Comparison of ENCODE assay signal across 1 cellular context in genomic region chr15:63299981-63300575, GRCh38.
TF ChIP-seq lines count a peak whose summit lies in the region.

No MANE protein-coding gene starts in this region.

TF ChIP-seq in K562, 482 proteins besides CTCF, POLR2A, EP300 and RAD21 (continues in another document):
- TF ChIP-seq KLF16 (IDR thresholded peaks at IDR 0.05) (peak; percentile 73), SMC3 (conservative IDR thresholded peaks at IDR 0.05; ENCODE audit: insufficient read depth, low read depth, low read length) (no peak), NR4A1 (CRISPR knock-in tag; IDR thresholded peaks at IDR 0.05) (no peak), NR4A1 (tag; IDR thresholded peaks at IDR 0.05) (no peak), CBFA2T3 (IDR thresholded peaks at IDR 0.05) (peak; percentile 80), NCOR1 (IDR thresholded peaks at IDR 0.05) (peak; percentile 55; the same call in 1 of the 2 replicates), CBX8 (IDR thresholded peaks at IDR 0.05; ENCODE audit: borderline replicate concordance, extremely low read depth, low read depth, low read length, poor library complexity, severe bottlenecking) (no peak), STAT5B (CRISPR knock-in tag; IDR thresholded peaks at IDR 0.05) (no peak), POLR2G (IDR thresholded peaks at IDR 0.05; ENCODE audit: low read depth, low read length) (no peak), E2F3 (CRISPR knock-in tag; IDR thresholded peaks at IDR 0.05) (no peak), MTF1 (CRISPR knock-in tag; IDR thresholded peaks at IDR 0.05; ENCODE audit: borderline replicate concordance) (no peak), ZBTB17 (CRISPR knock-in tag; IDR thresholded peaks at IDR 0.05) (no peak), PATZ1 (CRISPR knock-in tag; IDR thresholded peaks at IDR 0.05; ENCODE audit: borderline replicate concordance) (no peak), MTA2 (IDR thresholded peaks at IDR 0.05; ENCODE audit: low read depth) (peak; percentile 59), OTX1 (CRISPR knock-in tag; IDR thresholded peaks at IDR 0.05) (no peak), KLF10 (CRISPR knock-in tag; IDR thresholded peaks at IDR 0.05) (no peak), KHSRP (IDR thresholded peaks at IDR 0.05) (no peak), ELK3 (CRISPR knock-in tag; IDR thresholded peaks at IDR 0.05) (no peak), POU5F1 (IDR thresholded peaks at IDR 0.05; ENCODE audit: borderline replicate concordance, low read depth, low read length, partially characterized antibody) (no peak), ZNF584 (CRISPR knock-in tag; IDR thresholded peaks at IDR 0.05; ENCODE audit: low read depth) (no peak), HOMEZ (CRISPR knock-in tag; IDR thresholded peaks at IDR 0.05) (no peak), NR2C2 (CRISPR knock-in tag; IDR thresholded peaks at IDR 0.05) (no peak), NR2C2 (tag; IDR thresholded peaks at IDR 0.05) (peak; percentile 15; the same call in 1 of the 2 replicates), SIX5 (IDR thresholded peaks at IDR 0.05; ENCODE audit: borderline replicate concordance in 1 of 2, insufficient read depth in 1 of 2, low read depth in 1 of 2, low read length in 2 of 2) (no peak), STAT5A (IDR thresholded peaks at IDR 0.05; ENCODE audit: borderline replicate concordance, low read length) (peak; percentile 25; the same call in 1 of the 2 replicates), TSHZ1 (CRISPR knock-in tag; IDR thresholded peaks at IDR 0.05) (no peak), HOXB6 (CRISPR knock-in tag; IDR thresholded peaks at IDR 0.05; ENCODE audit: borderline replicate concordance) (no peak), ZNF707 (CRISPR knock-in tag; conservative IDR thresholded peaks at IDR 0.05) (no peak), TAL1 (IDR thresholded peaks at IDR 0.05) (peak; percentile 91), FUS (optimal IDR thresholded peaks at IDR 0.05; ENCODE audit: low read depth, low read length) (no peak), SNRNP70 (optimal IDR thresholded peaks at IDR 0.05; ENCODE audit: low read depth, low read length) (no peak), ZBTB26 (CRISPR knock-in tag; IDR thresholded peaks at IDR 0.05) (no peak), KDM4B (IDR thresholded peaks at IDR 0.05; ENCODE audit: borderline replicate concordance in 2 of 2, low read depth in 1 of 2) (no peak), SMAD2 (IDR thresholded peaks at IDR 0.05; ENCODE audit: low read depth, low read length) (no peak), RFX1 (IDR thresholded peaks at IDR 0.05) (no peak), GATA2 (CRISPR knock-in tag; IDR thresholded peaks at IDR 0.05) (no peak), XRCC5 (IDR thresholded peaks at IDR 0.05; ENCODE audit: low read depth, low read length) (no peak), HCFC1 (IDR thresholded peaks at IDR 0.05; ENCODE audit: low read depth, low read length) (no peak), FIP1L1 (IDR thresholded peaks at IDR 0.05; ENCODE audit: low read depth, low read length, poor library complexity, severe bottlenecking) (no peak), LCOR (CRISPR knock-in tag; IDR thresholded peaks at IDR 0.05) (no peak), ZNF79 (CRISPR knock-in tag; IDR thresholded peaks at IDR 0.05; ENCODE audit: low read depth) (no peak), CUX1 (CRISPR knock-in tag; IDR thresholded peaks at IDR 0.05) (no peak), POLR2AphosphoS2 (IDR thresholded peaks at IDR 0.05; ENCODE audit: low read length) (no peak), FOXA3 (CRISPR knock-in tag; conservative IDR thresholded peaks at IDR 0.05 in 1 of 2, IDR thresholded peaks at IDR 0.05 in 1 of 2) (no peak), ARID1B (IDR thresholded peaks at IDR 0.05) (peak; percentile 84), ZNF197 (CRISPR knock-in tag; IDR thresholded peaks at IDR 0.05; ENCODE audit: low read depth) (no peak), NFIC (IDR thresholded peaks at IDR 0.05) (0 out of 2 replicates have a peak, but pooled peaks have one; percentile 12), SMARCA4 (IDR thresholded peaks at IDR 0.05) (peak; percentile 66; the same call in 1 of the 2 replicates), CBFA2T2 (conservative IDR thresholded peaks at IDR 0.05) (peak; percentile 58), YBX1 (IDR thresholded peaks at IDR 0.05) (no peak), BCOR (IDR thresholded peaks at IDR 0.05) (peak; percentile 50; the same call in 1 of the 2 replicates), TRIM24 (IDR thresholded peaks at IDR 0.05) (peak in 1 of 2 experiments; percentile 73; a peak in 2 of 4 replicates), CSDE1 (IDR thresholded peaks at IDR 0.05) (no peak), PTRF (tag; IDR thresholded peaks at IDR 0.05) (no peak), DLX4 (CRISPR knock-in tag; IDR thresholded peaks at IDR 0.05) (no peak), DNMT1 (IDR thresholded peaks at IDR 0.05) (no peak), ZBTB12 (CRISPR knock-in tag; IDR thresholded peaks at IDR 0.05) (no peak), ETS1 (conservative IDR thresholded peaks at IDR 0.05; ENCODE audit: control insufficient read depth, low read depth, low read length) (no peak)
